ENCODE assay signal across 8 cellular contexts in genomic region chr20:36461600-36462439, GRCh38.
DNase-seq lines count a peak whose midpoint lies in the region; ATAC-seq and TF ChIP-seq lines count a peak whose summit lies in the region.

No MANE protein-coding gene starts in this region.

- H3K27me3 Mint-ChIP-seq in IgD-negative memory B cell, result no peaks in the 10 kb centered on the region
- no peaks in the 10 kb centered on the region for H3K27me3 Mint-ChIP-seq in stimulated activated naive CD8-positive, alpha-beta T cell treated with anti-CD3 and anti-CD28 coated beads, Interleukin-15, Interleukin-2, amounts not matched to agents 100 ng/mL and 50 ng/mL, for 24 hours

- H3K9ac ChIP-seq in liver (ENCODE audit: low read depth in 1 of 2, low read length in 2 of 2), result peak overlapping the region; percentile 79 to 94

- peak; percentile 33 for ATAC-seq in GM19025 (IDR thresholded peaks at IDR 0.05; ENCODE audit: low read depth, unreplicated experiment)
- ATAC-seq in GM18519 (IDR thresholded peaks at IDR 0.05; ENCODE audit: low FRiP score, unreplicated experiment), result no peak

- peak overlapping the region; percentile 94 to 97 for H3K27ac ChIP-seq in liver (ENCODE audit: low read depth in 1 of 2, low read length in 2 of 2)

- 2% methylated on average over 56 of the region's 58 CpGs for WGBS in liver

- peaks cover 26 to 38% (median 32%) of the 10 kb centered on the region in 3 donors for H3K4me1 Mint-ChIP-seq in IgD-negative memory B cell
- peaks cover 59% of the 10 kb centered on the region for H3K4me1 Mint-ChIP-seq in stimulated activated naive CD8-positive, alpha-beta T cell treated with anti-CD3 and anti-CD28 coated beads, Interleukin-15, Interleukin-2, amounts not matched to agents 100 ng/mL and 50 ng/mL, for 24 hours (ENCODE audit: low read depth)

- H3K27ac Mint-ChIP-seq in IgD-negative memory B cell, result peak overlapping the region; percentile 93 to 99 (median 95)
- H3K27ac Mint-ChIP-seq in stimulated activated naive CD8-positive, alpha-beta T cell treated with anti-CD3 and anti-CD28 coated beads, Interleukin-15, Interleukin-2, amounts not matched to agents 100 ng/mL and 50 ng/mL, for 24 hours, result peak overlapping the region; percentile 70

- H3K36me3 Mint-ChIP-seq in IgD-negative memory B cell, result no peaks in the 10 kb centered on the region
- H3K36me3 Mint-ChIP-seq in stimulated activated naive CD8-positive, alpha-beta T cell treated with anti-CD3 and anti-CD28 coated beads, Interleukin-15, Interleukin-2, amounts not matched to agents 100 ng/mL and 50 ng/mL, for 24 hours (ENCODE audit: low read depth), result no peaks in the 10 kb centered on the region

- no peaks in the 10 kb centered on the region for H3K27me3 ChIP-seq in liver (ENCODE audit: control insufficient read depth in 4 of 4, insufficient read depth in 4 of 4, low read length in 3 of 4)

- H3K9me3 Mint-ChIP-seq in IgD-negative memory B cell, result no peaks in the 10 kb centered on the region
- H3K9me3 Mint-ChIP-seq in stimulated activated naive CD8-positive, alpha-beta T cell treated with anti-CD3 and anti-CD28 coated beads, Interleukin-15, Interleukin-2, amounts not matched to agents 100 ng/mL and 50 ng/mL, for 24 hours, result no peaks in the 10 kb centered on the region

- H3K4me1 ChIP-seq in liver (ENCODE audit: control insufficient read depth in 4 of 4, insufficient read depth in 4 of 4, low read length in 3 of 4), result peaks cover 5 to 39% (median 29%) of the 10 kb centered on the region in 4 donors

- DNase-seq in Ammon's horn (ENCODE audit: low spot score) (peak; percentile 54), dermis microvascular lymphatic vessel endothelial cell (ENCODE audit: low read depth in 2 of 2) (peak; percentile 23 to 70)
- DNase-seq in activated CD4-positive, CD25-positive, alpha-beta regulatory T cell treated with anti-CD3 and anti-CD28 coated beads, Interleukin-2, amount 50 U/mL, for 72 hours, result peak; percentile 52

- no peaks in the 10 kb centered on the region for H3K36me3 ChIP-seq in liver (ENCODE audit: control insufficient read depth in 4 of 4, insufficient read depth in 3 of 4, low read depth in 1 of 4, low read length in 3 of 4)

- TF ChIP-seq CTCF in liver (IDR thresholded peaks at IDR 0.05; ENCODE audit: low read depth, low read length, missing input control), result no peak

- H3K9me3 ChIP-seq in liver (ENCODE audit: control insufficient read depth in 4 of 4, low read length in 3 of 4), result no peaks in the 10 kb centered on the region

- H3K4me3 Mint-ChIP-seq in IgD-negative memory B cell, result peak overlapping the region; percentile 85 to 99 (median 94)
- peak overlapping the region; percentile 86 for H3K4me3 Mint-ChIP-seq in stimulated activated naive CD8-positive, alpha-beta T cell treated with anti-CD3 and anti-CD28 coated beads, Interleukin-15, Interleukin-2, amounts not matched to agents 100 ng/mL and 50 ng/mL, for 24 hours

- peak overlapping the region; percentile 62 to 82 (median 69) for H3K4me3 ChIP-seq in liver (ENCODE audit: low read depth in 1 of 3, low read length in 3 of 3)

- no peak for TF ChIP-seq RAD21 in liver (IDR thresholded peaks at IDR 0.05)

TF ChIP-seq in liver, 16 proteins besides CTCF, POLR2A, EP300 and RAD21:
- TF ChIP-seq ZBTB33 (IDR thresholded peaks at IDR 0.05) (no peak), FOXA2 (IDR thresholded peaks at IDR 0.05) (no peak), FOXA1 (IDR thresholded peaks at IDR 0.05) (no peak), ATF3 (IDR thresholded peaks at IDR 0.05) (no peak), GABPA (IDR thresholded peaks at IDR 0.05 in 1 of 2, conservative IDR thresholded peaks at IDR 0.05 in 1 of 2) (no peak), NR2F2 (IDR thresholded peaks at IDR 0.05) (no peak), EGR1 (IDR thresholded peaks at IDR 0.05; ENCODE audit: low read depth in 2 of 2) (no peak), SP1 (IDR thresholded peaks at IDR 0.05) (no peak), HNF4G (IDR thresholded peaks at IDR 0.05) (no peak), REST (IDR thresholded peaks at IDR 0.05) (no peak), JUND (IDR thresholded peaks at IDR 0.05) (no peak), HNF4A (conservative IDR thresholded peaks at IDR 0.05) (no peak), TAF1 (conservative IDR thresholded peaks at IDR 0.05) (no peak), MAX (IDR thresholded peaks at IDR 0.05) (no peak)
TF ChIP-seq in liver: peak in this region for 0.
